In the genomic region with DNA sequence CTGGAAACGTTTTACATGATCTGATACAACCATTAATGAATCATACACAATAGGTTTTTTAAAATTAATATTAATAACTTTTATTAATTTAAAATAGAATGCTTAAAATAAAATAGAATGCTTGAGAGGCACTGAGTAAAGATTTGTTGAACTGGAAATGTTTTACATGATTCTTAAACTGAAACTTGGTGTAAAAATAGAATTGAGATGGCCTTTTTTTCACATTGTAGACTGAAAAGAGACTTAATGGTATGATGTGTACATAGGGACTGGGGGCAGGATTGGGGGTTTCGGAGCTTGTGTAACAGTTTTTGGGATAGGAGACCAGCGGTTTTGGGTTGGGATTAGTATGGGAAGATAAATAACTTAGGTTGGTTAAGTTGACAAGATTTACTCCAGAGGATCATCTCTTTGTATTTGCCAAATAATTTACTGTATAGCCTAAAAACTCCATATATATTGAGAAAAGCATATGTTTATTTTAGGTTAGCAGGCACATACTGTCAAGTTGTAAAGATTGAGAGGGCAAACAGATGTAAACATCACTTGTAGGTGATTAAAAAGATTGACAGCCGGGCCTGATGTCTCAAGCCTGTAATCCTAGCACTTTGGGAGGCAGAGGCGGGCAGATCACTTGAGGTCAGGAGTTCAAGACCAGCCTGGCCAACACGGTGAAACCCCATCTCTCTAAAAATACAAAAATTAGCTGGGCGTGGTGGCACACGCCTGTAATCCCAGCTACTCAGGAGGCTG, we compare ENCODE assay signal across 12 cellular contexts. TPM values are rescaled to one million over a fixed set of nuclear protein-coding genes. Genes with fewer than 3 reads are reported as not detected.
A peak's percentile ranks its signal among the peaks of the same experiment; 100 is the strongest.
DNase-seq lines count a peak whose midpoint lies in the region; ATAC-seq and TF ChIP-seq lines count a peak whose summit lies in the region.
"Had no signal": no experiment of that assay in that cellular context is flagged by ENCODE, and none has a peak within 500 bp of the region (broad histone marks: within the 10 kb centered on the region; RNA-seq: fewer than 3 reads in every experiment).

No MANE protein-coding gene starts in this region.

- CTCF ChIA-PET in SK-N-SH (lab: Yijun Ruan, JAX) (interaction anchor here (1.0 kb wide), 1 partner anchor 13 kb away, joined by 3 read pairs; no protein-coding TSS in a partner anchor), HEK293 (lab: Yijun Ruan, JAX) (interaction anchor here (0.7 to 1.2 kb wide), 2 partner anchors 143 to 156 kb away, joined by 3 to 4 read pairs; no protein-coding TSS in a partner anchor)

- POLR2A ChIA-PET in SK-N-SH (lab: Yijun Ruan, JAX) = no interaction called here
- POLR2A ChIA-PET in HEK293 (lab: Yijun Ruan, JAX) = no interaction called here

- H3K9me3 Mint-ChIP-seq in activated naive CD8-positive, alpha-beta T cell treated with anti-CD3 and anti-CD28 coated beads, Interleukin-2, amount 50 U/mL, for 24 hours = no peaks in the 10 kb centered on the region

- H2AFZ ChIP-seq in SK-N-SH (ENCODE audit: low read depth) (no peak overlapping the region), osteoblast (ENCODE audit: low read length) (no peak overlapping the region)

- H3K4me3 ChIP-seq in SK-N-SH (ENCODE audit: low read depth in 2 of 2, low read length in 1 of 2) (no peak overlapping the region), HEK293 (ENCODE audit: low read depth, low read length) (no peak overlapping the region), osteoblast (ENCODE audit: insufficient read depth, low read length) (no peak overlapping the region)

- DNase-seq in SK-N-SH (no peak), osteoblast (ENCODE audit: insufficient read length, low spot score, missing footprints) (no peak), HT-29 (ENCODE audit: low spot score) (no peak), SW 1271 (lab: John Stamatoyannopoulos, UW) (no peak)
- no peak for DNase-seq in activated naive CD8-positive, alpha-beta T cell treated with anti-CD3 and anti-CD28 coated beads, Interleukin-2, amount 50 U/mL, for 24 hours
- DNase-seq: DMS79, foreskin fibroblast, NCI-H748 treated with DMSO at 0.1 percent for 48 hours, stomach had no signal

- H3K4me3 Mint-ChIP-seq in activated naive CD8-positive, alpha-beta T cell treated with anti-CD3 and anti-CD28 coated beads, Interleukin-2, amount 50 U/mL, for 24 hours = peak overlapping the region; percentile 85

- H3K4me1 Mint-ChIP-seq in activated naive CD8-positive, alpha-beta T cell treated with anti-CD3 and anti-CD28 coated beads, Interleukin-2, amount 50 U/mL, for 24 hours = peaks cover 46% of the 10 kb centered on the region

- ATAC-seq in SK-N-SH treated with all-trans-retinoic acid at 6 μM for 48 hours (no peak), GM18909 (IDR thresholded peaks at IDR 0.05; ENCODE audit: poor library complexity, unreplicated experiment) (no peak)
- ATAC-seq in activated naive CD8-positive, alpha-beta T cell treated with anti-CD3 and anti-CD28 coated beads, Interleukin-2, amount 50 U/mL, for 24 hours = no peak

- H3K9me3 ChIP-seq in SK-N-SH (no peaks in the 10 kb centered on the region), HEK293 (ENCODE audit: control insufficient read depth, insufficient read depth, low read depth, low read length) (no peaks in the 10 kb centered on the region), osteoblast (ENCODE audit: low read depth, low read length) (no peaks in the 10 kb centered on the region)
- H3K9me3 ChIP-seq: stomach had no signal

- H3K27ac ChIP-seq in SK-N-SH (ENCODE audit: low read depth in 2 of 2, low read length in 1 of 2) = no peak overlapping the region
- no peak overlapping the region for H3K27ac ChIP-seq in HEK293 (ENCODE audit: extremely low read depth, low read depth, low read length)
- H3K27ac ChIP-seq in osteoblast (ENCODE audit: low read depth, low read length) = peak overlapping the region; percentile 19

- H3K9ac ChIP-seq in SK-N-SH = no peak overlapping the region

- peaks cover 11% of the 10 kb centered on the region for H3F3A ChIP-seq in SK-N-SH (replicated peaks; ENCODE audit: insufficient read depth)

- peak overlapping the region; percentile 99 for H3K27ac Mint-ChIP-seq in activated naive CD8-positive, alpha-beta T cell treated with anti-CD3 and anti-CD28 coated beads, Interleukin-2, amount 50 U/mL, for 24 hours

- WGBS in SK-N-SH (ENCODE audit: low lambda C conversion rate) = 88% methylated on average over 8 of the region's 8 CpGs

- no peaks in the 10 kb centered on the region for H3K9me2 ChIP-seq in SK-N-SH

- peaks cover 17% of the 10 kb centered on the region; the same call in 1 of the 2 replicates for H4K20me1 ChIP-seq in SK-N-SH (ENCODE audit: insufficient read depth)
- peaks cover 20% of the 10 kb centered on the region for H4K20me1 ChIP-seq in osteoblast (ENCODE audit: insufficient read depth, low read length)

- no peak for TF ChIP-seq EP300 in SK-N-SH (IDR thresholded peaks at IDR 0.05; ENCODE audit: borderline replicate concordance in 1 of 2, low read depth in 1 of 2, low read length in 1 of 2)

- no peak for TF ChIP-seq RAD21 in SK-N-SH (IDR thresholded peaks at IDR 0.05; ENCODE audit: low read length)

- peaks cover 8 to 9% of the 10 kb centered on the region in 2 experiments for H3K36me3 ChIP-seq in SK-N-SH (replicated peaks in 1 of 2; ENCODE audit: control insufficient read depth in 1 of 2, insufficient read depth in 2 of 2, low read length in 1 of 2)
- H3K36me3 ChIP-seq in HEK293 (ENCODE audit: control insufficient read depth in 2 of 2, insufficient read depth in 1 of 2, low read length in 2 of 2) = peaks cover 5 to 9% of the 10 kb centered on the region in 2 experiments
- H3K36me3 ChIP-seq in osteoblast (ENCODE audit: insufficient read depth, low read length) = no peaks in the 10 kb centered on the region

- H3K27me3 Mint-ChIP-seq in activated naive CD8-positive, alpha-beta T cell treated with anti-CD3 and anti-CD28 coated beads, Interleukin-2, amount 50 U/mL, for 24 hours = no peaks in the 10 kb centered on the region

- H3K36me3 Mint-ChIP-seq in activated naive CD8-positive, alpha-beta T cell treated with anti-CD3 and anti-CD28 coated beads, Interleukin-2, amount 50 U/mL, for 24 hours (ENCODE audit: low read depth) = peaks cover 31% of the 10 kb centered on the region

- H3K4me2 ChIP-seq in SK-N-SH (peak overlapping the region; percentile 75), osteoblast (ENCODE audit: insufficient read depth, low read length) (no peak overlapping the region)

- no peak for TF ChIP-seq CTCF in SK-N-SH (IDR thresholded peaks at IDR 0.05)
- no peak for TF ChIP-seq CTCF in HEK293 (tag by site-specific recombination; IDR thresholded peaks at IDR 0.05)
- no peak for TF ChIP-seq CTCF in osteoblast (IDR thresholded peaks at IDR 0.05; ENCODE audit: extremely low read depth, low read depth, low read length)

- H3K4me1 ChIP-seq in SK-N-SH (ENCODE audit: control insufficient read depth in 1 of 2, insufficient read depth in 2 of 2, low read depth in 1 of 2, low read length in 1 of 2) = peaks cover 0 to 3% of the 10 kb centered on the region in 2 experiments; a peak in 3 of 4 replicates
- no peaks in the 10 kb centered on the region; the same call in 1 of the 2 replicates for H3K4me1 ChIP-seq in HEK293 (ENCODE audit: control insufficient read depth, insufficient read depth, low read length)
- peaks cover 24% of the 10 kb centered on the region for H3K4me1 ChIP-seq in osteoblast (ENCODE audit: insufficient read depth, low read length)

- H3K79me2 ChIP-seq in SK-N-SH (ENCODE audit: insufficient read depth) (peaks cover 46% of the 10 kb centered on the region), osteoblast (ENCODE audit: insufficient read depth, low read length) (peaks cover 44% of the 10 kb centered on the region)

- H3K27me3 ChIP-seq in SK-N-SH (ENCODE audit: insufficient read depth) (no peaks in the 10 kb centered on the region), osteoblast (ENCODE audit: insufficient read depth, low read length) (no peaks in the 10 kb centered on the region)
- H3K27me3 ChIP-seq: stomach had no signal

TF ChIP-seq in SK-N-SH, 30 proteins besides CTCF, POLR2A, EP300 and RAD21 (continues in another document):
- TF ChIP-seq RXRA (IDR thresholded peaks at IDR 0.05; ENCODE audit: borderline replicate concordance, low read depth) (no peak), NRF1 (IDR thresholded peaks at IDR 0.05; ENCODE audit: low read depth, low read length) (no peak), GABPA (IDR thresholded peaks at IDR 0.05; ENCODE audit: low read depth) (no peak)
- TF ChIP-seq, protein P1, sequence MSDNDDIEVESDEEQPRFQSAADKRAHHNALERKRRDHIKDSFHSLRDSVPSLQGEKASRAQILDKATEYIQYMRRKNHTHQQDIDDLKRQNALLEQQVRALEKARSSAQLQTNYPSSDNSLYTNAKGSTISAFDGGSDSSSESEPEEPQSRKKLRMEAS (IDR thresholded peaks at IDR 0.05; ENCODE audit: low read depth) = no peak

TF ChIP-seq in HEK293, 187 proteins besides CTCF, POLR2A, EP300 and RAD21 (continues in another document):
- TF ChIP-seq WT1 (tag by site-specific recombination; IDR thresholded peaks at IDR 0.05) (no peak), ZBTB1 (tag by site-specific recombination; IDR thresholded peaks at IDR 0.05) (no peak), ZNF596 (tag by site-specific recombination; IDR thresholded peaks at IDR 0.05) (no peak), SP7 (tag by site-specific recombination; IDR thresholded peaks at IDR 0.05) (0 out of 2 replicates have a peak, but pooled peaks have one; percentile 43), ZNF610 (tag by site-specific recombination; IDR thresholded peaks at IDR 0.05; ENCODE audit: borderline replicate concordance) (no peak)

RNA-seq across cellular contexts. Expression of a gene that starts 2.0 kb away (rescaled TPM):
- polyA plus RNA-seq in SK-N-SH (2012; rRNA removed) = 22.8 and 28.7 TPM in 2 replicates
- 26.0 and 26.9 TPM in 2 replicates for polyA plus RNA-seq in SK-N-SH (2012; cell fraction: cytosol; rRNA removed)
- polyA plus RNA-seq in SK-N-SH (2012; cell fraction: nucleus; rRNA removed) = 27.8 and 51.6 TPM in 2 replicates
- 83.2 and 83.4 TPM in 2 replicates for total RNA-seq in osteoblast
- 18.5 and 21.7 TPM in 2 replicates for total RNA-seq in HT-29 (2014; rRNA removed; shearing (Covaris generic))

RNA-seq across cellular contexts. Expression of a gene that starts 33.0 kb away (rescaled TPM):
- 7.1 and 9.7 TPM in 2 replicates for polyA plus RNA-seq in SK-N-SH (2012; rRNA removed)
- polyA plus RNA-seq in SK-N-SH (2012; cell fraction: cytosol; rRNA removed) = 11.5 and 14.8 TPM in 2 replicates
- 5.1 and 11.6 TPM in 2 replicates for polyA plus RNA-seq in SK-N-SH (2012; cell fraction: nucleus; rRNA removed)
- 6.5 and 7.2 TPM in 2 replicates for total RNA-seq in osteoblast
- total RNA-seq in HT-29 (2014; rRNA removed; shearing (Covaris generic)) = 2.5 and 4.2 TPM in 2 replicates
